In genomic region chr11:36265793-36266628, GRCh38 we compare ENCODE assay signal across 8 cellular contexts. TPM values are rescaled to one million over a fixed set of nuclear protein-coding genes. Genes with fewer than 3 reads are reported as not detected.
DNase-seq lines count a peak whose midpoint lies in the region; ATAC-seq and TF ChIP-seq lines count a peak whose summit lies in the region.

No MANE protein-coding gene starts in this region.

- TF ChIP-seq POLR2A in ovary (IDR thresholded peaks at IDR 0.05) = no peak

- no peaks in the 10 kb centered on the region for H4K20me1 ChIP-seq in BLaER1
- H4K20me1 ChIP-seq in OCI-LY7 (ENCODE audit: insufficient read depth, low read length) = no peaks in the 10 kb centered on the region

- no peak overlapping the region for H3K9ac ChIP-seq in BLaER1

- whole genome bisulfite sequencing in ovary, 3 donors = 35 to 36% (median 36%) methylated on average over 13 of the region's 13 CpGs

- peaks cover 8% of the 10 kb centered on the region for H3K36me3 ChIP-seq in BLaER1
- no peaks in the 10 kb centered on the region for H3K36me3 ChIP-seq in OCI-LY7 (ENCODE audit: insufficient read depth, low read length)
- no peaks in the 10 kb centered on the region for H3K36me3 ChIP-seq in ovary

- H3K4me3 ChIP-seq in BLaER1 = no peak overlapping the region
- no peak overlapping the region for H3K4me3 ChIP-seq in OCI-LY7 (ENCODE audit: low read depth, low read length, poor library complexity, severe bottlenecking)
- no peak overlapping the region for H3K4me3 ChIP-seq in fibroblast of villous mesenchyme (ENCODE audit: low read depth, low read length)
- no peak overlapping the region for H3K4me3 ChIP-seq in ovary

- H3K4me2 ChIP-seq in BLaER1 (peak overlapping the region; percentile 21), OCI-LY7 (ENCODE audit: low read length) (no peak overlapping the region)

- H3K27me3 ChIP-seq in BLaER1 (no peaks in the 10 kb centered on the region), ovary (no peaks in the 10 kb centered on the region)

- CTCF ChIA-PET in OCI-LY7 (lab: Charles Lee; ENCODE audit: unreplicated experiment) = interaction anchor here (0.6 to 1.5 kb wide), 3 partner anchors 213 to 444 kb away, joined by 3 to 7 read pairs (median 3); no protein-coding TSS in a partner anchor

- no TSS peak for BruUV-seq in OCI-LY7 (replicated peaks; lab: Mats Ljungman, UMichigan)

- H3K27ac ChIP-seq in BLaER1 = no peak overlapping the region
- no peak overlapping the region for H3K27ac ChIP-seq in OCI-LY7 (ENCODE audit: low read depth, low read length, poor library complexity, severe bottlenecking)
- H3K27ac ChIP-seq in ovary = no peak overlapping the region

- intact Hi-C loops in OCI-LY7 (cut with micrococcal nuclease; ENCODE audit: unreplicated experiment) = loop anchor here (1.0 to 2.0 kb wide), 2 partner anchors 223 to 650 kb away; no protein-coding TSS in a partner anchor
- intact Hi-C loops in ovary (cut with DNase I) = loop anchor here (5.0 kb wide), 3 partner anchors 134 to 649 kb away; partner anchors contain the start of gene FJX1 (in 4 of the 4)

- no peaks in the 10 kb centered on the region for H3K9me3 ChIP-seq in BLaER1
- H3K9me3 ChIP-seq in OCI-LY7 (ENCODE audit: low read length) = no peaks in the 10 kb centered on the region
- no peaks in the 10 kb centered on the region for H3K9me3 ChIP-seq in ovary

- DNase-seq in GM19238 (ENCODE audit: insufficient read length, low spot score) (peak; percentile 53), OCI-LY7 (ENCODE audit: low spot score) (peak; percentile 44), fibroblast of villous mesenchyme (ENCODE audit: low read depth) (peak; percentile 45), ovary (peak; percentile 34 to 74 (median 64)), MV-4-11 (lab: John Stamatoyannopoulos, UW) (no peak)
- DNase-seq in activated T-cell treated with anti-CD3 and anti-CD28 coated beads, Interleukin-2, amount 50 U/mL, for 48 hours = peak; percentile 78 to 79

- no peak overlapping the region for H2AFZ ChIP-seq in OCI-LY7 (ENCODE audit: low read length)

- peak; percentile 57 for ATAC-seq in HG03571 (IDR thresholded peaks at IDR 0.05; ENCODE audit: unreplicated experiment)

- H3K79me2 ChIP-seq in OCI-LY7 (ENCODE audit: insufficient read depth, low read depth, low read length) = no peaks in the 10 kb centered on the region

- TF ChIP-seq EP300 in ovary (IDR thresholded peaks at IDR 0.05) = no peak

- H3K9me2 ChIP-seq in OCI-LY7 (ENCODE audit: insufficient read depth, low read length) = no peaks in the 10 kb centered on the region

- TF ChIP-seq CTCF in OCI-LY7 (conservative IDR thresholded peaks at IDR 0.05; ENCODE audit: low read length) = peak; percentile 92
- peak; percentile 86 for TF ChIP-seq CTCF in fibroblast of villous mesenchyme (IDR thresholded peaks at IDR 0.05; ENCODE audit: insufficient read depth, low read depth, low read length)
- peak in 2 of 3 donors; percentile 74 to 75 for TF ChIP-seq CTCF in ovary (IDR thresholded peaks at IDR 0.05)

- POLR2A ChIA-PET in OCI-LY7 (lab: Charles Lee) = no interaction called here

- H3K4me1 ChIP-seq in BLaER1 (peaks cover 10% of the 10 kb centered on the region), OCI-LY7 (ENCODE audit: insufficient read depth, low read length, poor library complexity, severe bottlenecking) (no peaks in the 10 kb centered on the region), ovary (ENCODE audit: insufficient read depth) (no peaks in the 10 kb centered on the region)

RNA-seq across cellular contexts. Expression of gene COMMD9, which starts 23.2 kb away (rescaled TPM):
- 26.5 and 37.6 TPM in 2 replicates for total RNA-seq in OCI-LY7 (2014; rRNA removed; shearing (Covaris generic))
- total RNA-seq in OCI-LY7 (2022) = 46.8 and 48.3 TPM in 2 replicates
- 35.4 and 49.0 TPM in 2 replicates for total RNA-seq in fibroblast of villous mesenchyme
- 10 to 100 TPM; 18.4 to 47.6 (median 33.0) TPM for total RNA-seq in ovary
- polyA plus RNA-seq in ovary = 10 to 100 TPM; 25.5 to 51.5 TPM

RNA-seq across cellular contexts. Expression of gene PRR5L, which starts 30.1 kb away (rescaled TPM):
- not detected in 2 replicates for total RNA-seq in OCI-LY7 (2014; rRNA removed; shearing (Covaris generic))
- total RNA-seq in OCI-LY7 (2022) = not detected in 2 replicates
- 35.4 and 57.0 TPM in 2 replicates for total RNA-seq in fibroblast of villous mesenchyme
- total RNA-seq in ovary = 10 to 100 TPM in 6 of 7 donors, 1 to 10 TPM in 1; 5.9 to 56.3 (median 26.2) TPM
- 10 to 100 TPM in 1 of 2 donors, 1 to 10 TPM in 1; 9.2 to 13.8 TPM for polyA plus RNA-seq in ovary

Comparison
In these comparisons a context has a peak if more than half of its experiments do, and no peak if none do; other contexts are left out.
1. RNA of gene PRR5L, which starts 30.1 kb away (total RNA-seq): 35.4 to 57.0 TPM in fibroblast of villous mesenchyme and 5.9 to 56.3 TPM in ovary; not detected in OCI-LY7; every median in the first group is over 4 times any median in the second.
2. Peak in every context shown above with its lines, with median percentiles within 50 percentile points of each other: CTCF ChIP-seq.